In the genomic region with DNA sequence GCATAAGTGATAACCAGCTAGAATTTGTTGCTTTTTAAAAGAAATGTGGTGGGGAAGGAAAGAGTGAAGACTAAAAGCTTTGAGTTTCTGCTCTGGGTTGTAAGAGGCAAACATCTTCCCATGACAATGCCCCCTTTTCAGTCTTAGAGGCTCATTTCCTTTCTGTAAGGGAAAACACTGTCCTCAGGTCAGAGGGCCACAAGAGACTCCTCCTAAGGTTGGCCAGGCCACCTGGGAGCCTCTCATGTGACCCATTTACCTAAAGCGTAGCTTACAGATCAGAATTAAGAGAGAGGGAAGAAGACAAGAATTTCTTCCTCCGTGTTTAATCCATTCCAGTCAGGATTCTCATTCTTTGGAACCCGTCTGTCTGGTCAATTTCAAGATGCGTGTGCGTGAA, we compare ENCODE assay signal across 18 cellular contexts.
DNase-seq lines count a peak whose midpoint lies in the region; TF ChIP-seq lines count a peak whose summit lies in the region.
"Had no signal": no experiment of that assay in that cellular context is flagged by ENCODE, and none has a peak within 500 bp of the region (broad histone marks: within the 10 kb centered on the region; RNA-seq: fewer than 3 reads in every experiment).

No MANE protein-coding gene starts in this region.

- H3K9ac ChIP-seq in ES-I3 (ENCODE audit: low read depth, low read length), result peak overlapping the region; percentile 26
- H3K9ac ChIP-seq: KMS-11 had no signal

- no peaks in the 10 kb centered on the region for H3K36me3 Mint-ChIP-seq in brain
- H3K36me3 Mint-ChIP-seq: CD4-positive, CD25-positive, alpha-beta regulatory T cell had no signal

- peak overlapping the region in 1 of 5 experiments; percentile 35 for H3K4me3 Mint-ChIP-seq in brain
- H3K4me3 Mint-ChIP-seq: CD4-positive, CD25-positive, alpha-beta regulatory T cell had no signal

- DNase-seq in iPS-NIHi7 (ENCODE audit: extremely low spot score), result peak; percentile 24
- no peak for DNase-seq in SW 1271 (lab: John Stamatoyannopoulos, UW)
- no peak for DNase-seq in NCI-H69 (lab: John Stamatoyannopoulos, UW)
- DNase-seq in NCI-H1092 (lab: John Stamatoyannopoulos, UW), result no peak
- DNase-seq in HAP-1 (ENCODE audit: low spot score in 2 of 2), result no peak
- DNase-seq: Calu3; CD4-positive, CD25-positive, alpha-beta regulatory T cell; NCI-H1092 treated with DMSO at 0.1 percent for 48 hours; NCI-H1694 treated with DMSO at 0.1 percent for 48 hours; NCI-H446 treated with DMSO at 0.1 percent for 48 hours; Peyer's patch; Right ventricle myocardium superior had no signal

- no peak for TF ChIP-seq CTCF in brain (conservative IDR thresholded peaks at IDR 0.05)

- H3K27me3 ChIP-seq in neuron (ENCODE audit: insufficient read depth, low read length) (no peaks in the 10 kb centered on the region), HAP-1 (ENCODE audit: low read depth) (peaks cover 36% of the 10 kb centered on the region)
- H3K27me3 ChIP-seq: Peyer's patch had no signal

- H3K36me3 ChIP-seq in ES-I3 (ENCODE audit: insufficient read depth, low read length) (no peaks in the 10 kb centered on the region), neuron (ENCODE audit: insufficient read depth, low read length) (no peaks in the 10 kb centered on the region), HAP-1 (replicated peaks) (no peaks in the 10 kb centered on the region)
- H3K36me3 ChIP-seq: Peyer's patch had no signal

- H3K4me1 ChIP-seq in ES-I3 (ENCODE audit: insufficient read depth, low read length) (peaks cover 25% of the 10 kb centered on the region), neuron (ENCODE audit: insufficient read depth, low read length) (peaks cover 12% of the 10 kb centered on the region), HAP-1 (no peaks in the 10 kb centered on the region)
- H3K4me1 ChIP-seq: A549, Peyer's patch had no signal

- peak overlapping the region in 3 of 5 experiments; percentile 16 to 79 (median 41) for H3K27ac Mint-ChIP-seq in brain
- H3K27ac Mint-ChIP-seq: CD4-positive, CD25-positive, alpha-beta regulatory T cell had no signal

- no peaks in the 10 kb centered on the region for H3K9me3 Mint-ChIP-seq in brain

- peaks cover 20% of the 10 kb centered on the region for H3K4me1 Mint-ChIP-seq in brain
- H3K4me1 Mint-ChIP-seq: CD4-positive, CD25-positive, alpha-beta regulatory T cell had no signal

- H3K9me3 ChIP-seq in ES-I3 (ENCODE audit: control insufficient read depth, insufficient read depth, low read length) (no peaks in the 10 kb centered on the region), neuron (ENCODE audit: low read length) (no peaks in the 10 kb centered on the region), HAP-1 (no peaks in the 10 kb centered on the region)
- H3K9me3 ChIP-seq: A549, Peyer's patch had no signal

- in situ Hi-C loops in HAP-1 (cut with MboI; ENCODE audit: low sequenced_read_pairs), result no loop called here

- H3K4me3 ChIP-seq in neuron (ENCODE audit: low read length) (no peak overlapping the region), HAP-1 (no peak overlapping the region)
- H3K4me3 ChIP-seq: A549, GM12878, Peyer's patch had no signal

- peak overlapping the region; percentile 51 for H2AFZ ChIP-seq in neuron (ENCODE audit: low read depth, low read length)

- H3K27me3 Mint-ChIP-seq in brain, result peaks cover 10% of the 10 kb centered on the region
